Comparison of ENCODE assay signal across 13 cellular contexts in the genomic region with DNA sequence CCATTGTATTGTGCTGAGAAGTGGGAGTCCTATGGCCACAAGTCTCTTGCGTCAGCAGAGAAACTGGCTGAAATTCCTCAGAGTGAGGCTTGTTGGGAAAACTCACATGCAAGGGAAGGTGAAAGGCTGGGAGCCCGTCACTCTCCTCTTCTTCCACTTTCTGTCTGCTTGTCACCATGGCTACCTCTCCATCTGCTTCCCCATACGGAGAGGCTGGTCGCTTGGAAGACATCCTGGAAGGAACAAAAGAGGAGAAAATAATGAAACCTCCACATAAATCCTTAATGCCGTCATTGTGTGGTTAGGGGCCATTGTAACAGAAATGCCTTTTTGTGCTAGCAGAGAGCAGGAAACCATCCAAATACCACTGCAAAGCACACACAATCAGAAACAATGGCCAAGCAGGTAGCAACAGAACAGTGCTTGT. TPM values are rescaled to one million over a fixed set of nuclear protein-coding genes. Genes with fewer than 3 reads are reported as not detected.
DNase-seq lines count a peak whose midpoint lies in the region; ATAC-seq and TF ChIP-seq lines count a peak whose summit lies in the region.
"Had no signal": no experiment of that assay in that cellular context is flagged by ENCODE, and none has a peak within 500 bp of the region (broad histone marks: within the 10 kb centered on the region; RNA-seq: fewer than 3 reads in every experiment).

No MANE protein-coding gene starts in this region.

- WGBS in ectodermal cell, 2 experiments = 2 to 4% methylated on average over 3 to 5 of the region's 5 CpGs
- 2% methylated on average over 4 of the region's 5 CpGs for WGBS in mammary epithelial cell (ENCODE audit: low coverage, missing lambda C conversion rate)

- H3K27me3 ChIP-seq in ectodermal cell (ENCODE audit: control insufficient read depth, insufficient read depth, low read length, poor library complexity, severe bottlenecking) (no peaks in the 10 kb centered on the region), neuron (ENCODE audit: insufficient read depth, low read length) (no peaks in the 10 kb centered on the region), mammary epithelial cell (ENCODE audit: insufficient read depth, low read length) (no peaks in the 10 kb centered on the region), BE2C (no peaks in the 10 kb centered on the region)
- H3K27me3 ChIP-seq: neutrophil had no signal

- no peak for TF ChIP-seq CTCF in mammary epithelial cell (conservative IDR thresholded peaks at IDR 0.05 in 1 of 2, IDR thresholded peaks at IDR 0.05 in 1 of 2; ENCODE audit: extremely low read depth in 1 of 2, insufficient read depth in 1 of 2, low read depth in 1 of 2, low read length in 2 of 2)
- no peak for TF ChIP-seq CTCF in BE2C (IDR thresholded peaks at IDR 0.05; ENCODE audit: low read depth, low read length)

- no peak for TF ChIP-seq EP300 in Ishikawa (IDR thresholded peaks at IDR 0.05; ENCODE audit: borderline replicate concordance)

- H3K27me3 Mint-ChIP-seq in activated T-cell treated with anti-CD3 and anti-CD28 coated beads, Interleukin-2, amount 50 U/mL, for 4 hours (ENCODE audit: low read depth) = no peaks in the 10 kb centered on the region
- H3K27me3 Mint-ChIP-seq: activated naive CD8-positive, alpha-beta T cell treated with anti-CD3 and anti-CD28 coated beads for 36 hours; CD4-positive, alpha-beta T cell had no signal

- peaks cover 14% of the 10 kb centered on the region for H3K4me1 ChIP-seq in ectodermal cell (ENCODE audit: control insufficient read depth, insufficient read depth, low read length)
- peaks cover 22% of the 10 kb centered on the region for H3K4me1 ChIP-seq in neuron (ENCODE audit: insufficient read depth, low read length)
- H3K4me1 ChIP-seq in mammary epithelial cell (ENCODE audit: insufficient read depth, low read length) = no peaks in the 10 kb centered on the region
- no peaks in the 10 kb centered on the region for H3K4me1 ChIP-seq in BE2C

- H3K4me3 ChIP-seq in ectodermal cell (ENCODE audit: insufficient read depth, low read depth, low read length) = no peak overlapping the region
- H3K4me3 ChIP-seq in neuron (ENCODE audit: low read length) = peak overlapping the region; percentile 26
- no peak overlapping the region for H3K4me3 ChIP-seq in mammary epithelial cell (replicated peaks in 1 of 3; ENCODE audit: insufficient read depth in 1 of 3, low read depth in 2 of 3, low read length in 3 of 3)
- no peak overlapping the region for H3K4me3 ChIP-seq in BE2C (ENCODE audit: low read depth, low read length)

- H3K4me1 Mint-ChIP-seq in activated T-cell treated with anti-CD3 and anti-CD28 coated beads, Interleukin-2, amount 50 U/mL, for 4 hours (ENCODE audit: low read depth) = no peaks in the 10 kb centered on the region
- H3K4me1 Mint-ChIP-seq: activated naive CD8-positive, alpha-beta T cell treated with anti-CD3 and anti-CD28 coated beads for 36 hours had no signal

- no peaks in the 10 kb centered on the region for H3K36me3 Mint-ChIP-seq in activated T-cell treated with anti-CD3 and anti-CD28 coated beads, Interleukin-2, amount 50 U/mL, for 4 hours (ENCODE audit: insufficient read depth)
- H3K36me3 Mint-ChIP-seq: activated naive CD8-positive, alpha-beta T cell treated with anti-CD3 and anti-CD28 coated beads for 36 hours had no signal

- H2AFZ ChIP-seq in neuron (ENCODE audit: low read depth, low read length) (peak overlapping the region; percentile 3), mammary epithelial cell (ENCODE audit: low read depth, low read length) (no peak overlapping the region)

- TF ChIP-seq RAD21 in Ishikawa (IDR thresholded peaks at IDR 0.05; ENCODE audit: low read depth) = no peak

- H3K9ac ChIP-seq in mammary epithelial cell (ENCODE audit: insufficient read depth, low read length) = no peak overlapping the region

- in situ Hi-C loops in mammary epithelial cell (cut with MboI; ENCODE audit: low sequenced_read_pairs in 2 of 2) = no loop called here

- H3K9me3 ChIP-seq in ectodermal cell (ENCODE audit: control insufficient read depth, low read length) (no peaks in the 10 kb centered on the region), neuron (ENCODE audit: low read length) (no peaks in the 10 kb centered on the region), mammary epithelial cell (replicated peaks; ENCODE audit: insufficient read depth, low read length) (no peaks in the 10 kb centered on the region), BE2C (no peaks in the 10 kb centered on the region; the same call in 1 of the 2 replicates)
- H3K9me3 ChIP-seq: neutrophil had no signal

- peaks cover 14% of the 10 kb centered on the region for H3K36me3 ChIP-seq in ectodermal cell (ENCODE audit: control insufficient read depth, insufficient read depth, low read length)
- peaks cover 20% of the 10 kb centered on the region for H3K36me3 ChIP-seq in neuron (ENCODE audit: insufficient read depth, low read length)
- no peaks in the 10 kb centered on the region for H3K36me3 ChIP-seq in mammary epithelial cell (ENCODE audit: insufficient read depth, low read length)
- no peaks in the 10 kb centered on the region for H3K36me3 ChIP-seq in BE2C
- H3K36me3 ChIP-seq: neutrophil had no signal

- peak; percentile 94 for DNase-seq in NCI-H2196 treated with DMSO at 0.1 percent for 48 hours (lab: John Stamatoyannopoulos, UW; ENCODE audit: unreplicated experiment)
- DNase-seq in activated CD8-positive, alpha-beta memory T cell treated with anti-CD3 and anti-CD28 coated beads, Interleukin-2, amount 50 U/mL, for 4 hours = no peak
- no peak for DNase-seq in activated T-cell treated with anti-CD3 and anti-CD28 coated beads, Interleukin-2, amount 50 U/mL, for 4 hours
- no peak for DNase-seq in mammary epithelial cell
- no peak for DNase-seq in BE2C
- DNase-seq: activated CD4-positive, alpha-beta T cell treated with anti-CD3 and anti-CD28 coated beads, Interleukin-2, amount 50 U/mL, for 4 hours; activated naive CD8-positive, alpha-beta T cell treated with anti-CD3 and anti-CD28 coated beads for 36 hours; CD4-positive, alpha-beta T cell; stimulated activated CD4-positive, alpha-beta T cell treated with anti-CD3 and anti-CD28 coated beads, Interleukin-4, amount 100 ng/mL, for 1 hour had no signal

- H3K4me3 Mint-ChIP-seq in activated T-cell treated with anti-CD3 and anti-CD28 coated beads, Interleukin-2, amount 50 U/mL, for 4 hours = no peak overlapping the region
- H3K4me3 Mint-ChIP-seq: activated naive CD8-positive, alpha-beta T cell treated with anti-CD3 and anti-CD28 coated beads for 36 hours; CD4-positive, alpha-beta T cell had no signal

- CTCF ChIA-PET in mammary epithelial cell (lab: Charles Lee; ENCODE audit: low non-redundant PET) = no interaction called here

- H4K20me1 ChIP-seq in mammary epithelial cell (ENCODE audit: insufficient read depth, low read length) = no peaks in the 10 kb centered on the region

- BruUV-seq in mammary epithelial cell (replicated peaks; lab: Mats Ljungman, UMichigan) = no TSS peak

- peaks cover 2% of the 10 kb centered on the region for H3K9me3 Mint-ChIP-seq in activated T-cell treated with anti-CD3 and anti-CD28 coated beads, Interleukin-2, amount 50 U/mL, for 4 hours
- H3K9me3 Mint-ChIP-seq: activated naive CD8-positive, alpha-beta T cell treated with anti-CD3 and anti-CD28 coated beads for 36 hours had no signal

- no peaks in the 10 kb centered on the region for H3K79me2 ChIP-seq in mammary epithelial cell (ENCODE audit: insufficient read depth, low read length)

- H3K27ac ChIP-seq in ectodermal cell (ENCODE audit: insufficient read depth, low read depth, low read length, poor library complexity, severe bottlenecking) (peak overlapping the region; percentile 95), mammary epithelial cell (ENCODE audit: insufficient read depth, low read depth, low read length) (no peak overlapping the region)
- H3K27ac ChIP-seq: neutrophil had no signal

- no peak for ATAC-seq in activated T-cell treated with anti-CD3 and anti-CD28 coated beads, Interleukin-2, amount 50 U/mL, for 4 hours

- dilution Hi-C loops in mammary epithelial cell (cut with HindIII; ENCODE audit: low sequenced_read_pairs) = no loop called here

- no peak overlapping the region for H3K4me2 ChIP-seq in mammary epithelial cell (ENCODE audit: insufficient read depth, low read depth, low read length)

- intact Hi-C loops in mammary epithelial cell (cut with micrococcal nuclease) = no loop called here

TF ChIP-seq in Ishikawa, 13 proteins besides CTCF, POLR2A, EP300 and RAD21 (continues in another document):
- TF ChIP-seq, protein P1, sequence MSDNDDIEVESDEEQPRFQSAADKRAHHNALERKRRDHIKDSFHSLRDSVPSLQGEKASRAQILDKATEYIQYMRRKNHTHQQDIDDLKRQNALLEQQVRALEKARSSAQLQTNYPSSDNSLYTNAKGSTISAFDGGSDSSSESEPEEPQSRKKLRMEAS (IDR thresholded peaks at IDR 0.05) = 0 out of 2 replicates have a peak, but pooled peaks have one; percentile 17
- TF ChIP-seq, protein P2, sequence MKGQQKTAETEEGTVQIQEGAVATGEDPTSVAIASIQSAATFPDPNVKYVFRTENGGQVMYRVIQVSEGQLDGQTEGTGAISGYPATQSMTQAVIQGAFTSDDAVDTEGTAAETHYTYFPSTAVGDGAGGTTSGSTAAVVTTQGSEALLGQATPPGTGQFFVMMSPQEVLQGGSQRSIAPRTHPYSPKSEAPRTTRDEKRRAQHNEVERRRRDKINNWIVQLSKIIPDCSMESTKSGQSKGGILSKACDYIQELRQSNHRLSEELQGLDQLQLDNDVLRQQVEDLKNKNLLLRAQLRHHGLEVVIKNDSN (IDR thresholded peaks at IDR 0.05) = no peak

RNA-seq across cellular contexts. Expression of a gene that starts 53.7 kb away (rescaled TPM):
- 27.2 TPM for polyA plus RNA-seq in ectodermal cell (2013, experiment 1 of 4)
- polyA plus RNA-seq in ectodermal cell (2013, experiment 2 of 4) = 28.4 TPM
- 18.4 TPM for polyA plus RNA-seq in ectodermal cell (2013, experiment 3 of 4)
- polyA plus RNA-seq in ectodermal cell (2013, experiment 4 of 4) = 19.7 TPM
- total RNA-seq in activated T-cell treated with anti-CD3 and anti-CD28 coated beads, Interleukin-2, amount 50 U/mL, for 4 hours = 1 to 10 TPM in 1 of 3 donors, under 1 TPM in 2; 0.15 to 1.7 (median 0.34) TPM
- total RNA-seq in mammary epithelial cell = under 1 TPM in 1 of 2 donors, not detected in 1; under 0.01 TPM
- not detected for polyA plus RNA-seq in mammary epithelial cell
- polyA minus RNA-seq in mammary epithelial cell = not detected
- not detected for polyA plus RNA-seq in BE2C (2012; ENCODE audit: insufficient read depth, insufficient read length, low read depth)
- total RNA-seq: activated naive CD8-positive, alpha-beta T cell treated with anti-CD3 and anti-CD28 coated beads for 36 hours; CD4-positive, alpha-beta T cell had no signal
